13 cellular contexts compared by ENCODE assay signal in the genomic region with DNA sequence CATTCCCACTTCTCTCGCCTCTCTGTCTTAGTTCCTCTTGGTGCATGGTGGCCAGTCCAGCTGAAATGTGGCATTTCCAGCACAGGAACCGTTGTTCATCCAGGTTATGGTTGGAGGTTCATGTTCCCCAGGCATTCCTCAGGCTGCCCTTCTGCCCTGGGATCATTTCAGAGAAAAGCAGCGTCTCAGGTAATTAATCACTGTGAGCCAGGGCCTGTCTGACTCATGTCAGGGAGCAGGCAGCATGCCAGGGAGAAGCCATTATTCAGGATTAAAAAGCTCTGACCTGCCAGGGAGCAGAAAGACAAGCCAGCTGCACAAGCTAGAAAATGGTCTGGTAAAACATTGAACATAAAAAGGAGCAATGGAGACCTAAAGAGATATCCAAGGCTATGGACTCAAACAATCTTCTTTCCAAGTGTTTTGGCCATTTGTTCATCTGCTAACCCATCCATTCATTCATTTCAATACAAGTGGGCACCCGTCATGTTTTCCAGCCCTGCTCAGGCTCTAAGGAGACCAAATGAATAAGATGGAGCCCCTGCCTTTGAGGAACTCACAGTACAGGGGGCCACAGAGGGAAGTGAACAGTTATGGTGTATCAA.
A peak's percentile ranks its signal among the peaks of the same experiment; 100 is the strongest.
DNase-seq lines count a peak whose midpoint lies in the region; ATAC-seq and TF ChIP-seq lines count a peak whose summit lies in the region.
"Had no signal": no experiment of that assay in that cellular context is flagged by ENCODE, and none has a peak within 500 bp of the region (broad histone marks: within the 10 kb centered on the region; RNA-seq: fewer than 3 reads in every experiment).

No MANE protein-coding gene starts in this region.

- in situ Hi-C loops in ACHN (cut with HindIII; ENCODE audit: low pct_ligation_motif_present, low pct_unique_long_range_greater_than_20kb, low sequenced_read_pairs), result no loop called here

- H3K27me3 Mint-ChIP-seq in natural killer cell treated with Interleukin-12 subunit alpha and Interleukin-12 subunit beta and Interleukin-15 and Interleukin-18, amount 100 ng/mL, for 72 hours, result peaks cover 19 to 22% of the 10 kb centered on the region in 2 donors
- peaks cover 0 to 2% (median 1%) of the 10 kb centered on the region in 3 donors for H3K27me3 Mint-ChIP-seq in immature natural killer cell (ENCODE audit: low read depth in 3 of 3)
- H3K27me3 Mint-ChIP-seq in WTC11 (ENCODE audit: low read depth), result no peaks in the 10 kb centered on the region; the same call in none of the 2 replicates
- H3K27me3 Mint-ChIP-seq: activated B cell treated with CpG ODN at 0.5 μM for 24 hours had no signal

- no peaks in the 10 kb centered on the region for H4K20me1 ChIP-seq in HCT116 (ENCODE audit: insufficient read depth)
- H4K20me1 ChIP-seq: BLaER1 had no signal

- intact Hi-C loops in HCT116 (cut with micrococcal nuclease), result loop anchor here (5.0 kb wide), 1 partner anchor 240 kb away; the partner anchor contains the start of gene DRD1
- intact Hi-C loops in left lung (cut with DNase I), result no loop called here

- H3K9me2 ChIP-seq in HCT116 (ENCODE audit: insufficient read depth), result no peaks in the 10 kb centered on the region

- H3K36me3 ChIP-seq in HCT116 (ENCODE audit: control insufficient read depth in 1 of 2, insufficient read depth in 2 of 2, low read length in 2 of 2) (no peaks in the 10 kb centered on the region), left lung (no peaks in the 10 kb centered on the region)
- H3K36me3 ChIP-seq: BLaER1, right lobe of liver, transverse colon had no signal

- TF ChIP-seq CTCF in HCT116 (IDR thresholded peaks at IDR 0.05 in 2 of 3, conservative IDR thresholded peaks at IDR 0.05 in 1 of 3; ENCODE audit: borderline replicate concordance in 1 of 3, insufficient read depth in 1 of 3, low read depth in 2 of 3, low read length in 2 of 3) (no peak), epithelial cell of proximal tubule (conservative IDR thresholded peaks at IDR 0.05; ENCODE audit: low read depth, low read length) (no peak), left lung (IDR thresholded peaks at IDR 0.05) (no peak), WTC11 (IDR thresholded peaks at IDR 0.05) (no peak)

- H3K9me3 ChIP-seq in HCT116 (ENCODE audit: control insufficient read depth in 1 of 2, insufficient read depth in 1 of 2, low read depth in 1 of 2, low read length in 2 of 2), result no peaks in the 10 kb centered on the region
- no peaks in the 10 kb centered on the region for H3K9me3 ChIP-seq in left lung
- H3K9me3 ChIP-seq: BLaER1, right lobe of liver, transverse colon had no signal

- POLR2A ChIA-PET in HCT116 (lab: Charles Lee) (no interaction called here), WTC11 (lab: Charles Lee) (no interaction called here)

- BruUV-seq in HCT116 (replicated peaks; lab: Mats Ljungman, UMichigan), result no TSS peak

- TF ChIP-seq POLR2A in HCT116 (IDR thresholded peaks at IDR 0.05; ENCODE audit: borderline replicate concordance, extremely low read depth, insufficient read depth, insufficient read length), result no peak

- H3K79me2 ChIP-seq in HCT116 (ENCODE audit: insufficient read depth, low read length), result no peaks in the 10 kb centered on the region

- CTCF ChIA-PET in HCT116 (lab: Charles Lee) (no interaction called here), WTC11 (lab: Charles Lee) (no interaction called here)

- H3K4me2 ChIP-seq in HCT116 (ENCODE audit: low read length), result peak overlapping the region; percentile 59
- H3K4me2 ChIP-seq: BLaER1 had no signal

- ATAC-seq in HCT116 (peak; percentile 86), left lung (no peak), WTC11 (no peak)
- ATAC-seq in natural killer cell treated with Interleukin-12 subunit alpha and Interleukin-12 subunit beta and Interleukin-15 and Interleukin-18, amount 100 ng/mL, for 72 hours, result no peak
- ATAC-seq: right lobe of liver had no signal

- H2AFZ ChIP-seq in HCT116 (ENCODE audit: low read depth, low read length, poor library complexity, severe bottlenecking), result no peak overlapping the region

- no peak overlapping the region for H3K9ac ChIP-seq in HCT116 (ENCODE audit: low read length)
- H3K9ac ChIP-seq: BLaER1 had no signal

- TF ChIP-seq RAD21 in HCT116 (IDR thresholded peaks at IDR 0.05; ENCODE audit: low read depth), result no peak

- RAD21 ChIA-PET in HCT116 (lab: Charles Lee; ENCODE audit: low non-redundant PET in 1 of 2, low total read pairs in 2 of 2, uncharacterized antibody in 2 of 2, unreplicated experiment in 2 of 2), result no interaction called here

- H3K27me3 ChIP-seq in HCT116 (ENCODE audit: insufficient read depth, low read length) (peaks cover 23% of the 10 kb centered on the region; the same call in 1 of the 2 replicates), left lung (peaks cover 0 to 15% of the 10 kb centered on the region in 2 donors)
- H3K27me3 ChIP-seq: BLaER1, right lobe of liver, transverse colon had no signal

- no peaks in the 10 kb centered on the region for H3K4me1 Mint-ChIP-seq in natural killer cell treated with Interleukin-12 subunit alpha and Interleukin-12 subunit beta and Interleukin-15 and Interleukin-18, amount 100 ng/mL, for 72 hours (ENCODE audit: low read depth in 2 of 2)
- no peaks in the 10 kb centered on the region for H3K4me1 Mint-ChIP-seq in immature natural killer cell
- peaks cover 6% of the 10 kb centered on the region for H3K4me1 Mint-ChIP-seq in WTC11
- H3K4me1 Mint-ChIP-seq: activated B cell treated with CpG ODN at 0.5 μM for 24 hours had no signal

- H3K27ac ChIP-seq in HCT116 (ENCODE audit: low read depth, low read length) (peak overlapping the region; percentile 35; the same call in 1 of the 2 replicates), left lung (no peak overlapping the region)
- H3K27ac ChIP-seq: BLaER1, right lobe of liver, transverse colon had no signal

- H3K4me3 ChIP-seq in HCT116 (replicated peaks in 1 of 2; ENCODE audit: low read depth in 1 of 2, low read length in 2 of 2) (no peak overlapping the region), epithelial cell of proximal tubule (ENCODE audit: low read depth, low read length) (no peak overlapping the region), left lung (no peak overlapping the region)
- H3K4me3 ChIP-seq: BLaER1, right lobe of liver, transverse colon had no signal

- no peaks in the 10 kb centered on the region for H3K9me3 Mint-ChIP-seq in natural killer cell treated with Interleukin-12 subunit alpha and Interleukin-12 subunit beta and Interleukin-15 and Interleukin-18, amount 100 ng/mL, for 72 hours
- no peaks in the 10 kb centered on the region for H3K9me3 Mint-ChIP-seq in immature natural killer cell
- no peaks in the 10 kb centered on the region for H3K9me3 Mint-ChIP-seq in WTC11
- H3K9me3 Mint-ChIP-seq: activated B cell treated with CpG ODN at 0.5 μM for 24 hours; activated T-cell treated with anti-CD3 and anti-CD28 coated beads, Interleukin-2, amount 50 U/mL, for 24 hours had no signal

- DNase-seq in ACHN, result peak; percentile 79
- DNase-seq in HCT116 (ENCODE audit: low read depth, low spot score), result peak; percentile 47
- DNase-seq in NCI-H69 (lab: John Stamatoyannopoulos, UW), result peak; percentile 16
- DNase-seq in epithelial cell of proximal tubule (ENCODE audit: low read depth), result peak; percentile 29
- no peak for DNase-seq in natural killer cell treated with Interleukin-12 subunit alpha and Interleukin-12 subunit beta and Interleukin-15 and Interleukin-18, amount 100 ng/mL, for 72 hours (ENCODE audit: low spot score)
- no peak for DNase-seq in immature natural killer cell
- DNase-seq in left lung, result no peak
- no peak for DNase-seq in WTC11 (ENCODE audit: low spot score)
- DNase-seq: activated B cell treated with CpG ODN at 0.5 μM for 24 hours; activated T-cell treated with anti-CD3 and anti-CD28 coated beads, Interleukin-2, amount 50 U/mL, for 24 hours; right lobe of liver; transverse colon had no signal

- peaks cover 20 to 38% of the 10 kb centered on the region in 2 experiments for H3K4me1 ChIP-seq in HCT116 (ENCODE audit: control insufficient read depth in 1 of 2, insufficient read depth in 2 of 2, low read length in 2 of 2)
- no peaks in the 10 kb centered on the region for H3K4me1 ChIP-seq in left lung
- H3K4me1 ChIP-seq: BLaER1, right lobe of liver, transverse colon had no signal

- H3K27ac Mint-ChIP-seq in natural killer cell treated with Interleukin-12 subunit alpha and Interleukin-12 subunit beta and Interleukin-15 and Interleukin-18, amount 100 ng/mL, for 72 hours, result no peak overlapping the region
- H3K27ac Mint-ChIP-seq in immature natural killer cell, result no peak overlapping the region
- no peak overlapping the region for H3K27ac Mint-ChIP-seq in WTC11
- H3K27ac Mint-ChIP-seq: activated B cell treated with CpG ODN at 0.5 μM for 24 hours; activated T-cell treated with anti-CD3 and anti-CD28 coated beads, Interleukin-2, amount 50 U/mL, for 24 hours had no signal

- H3K36me3 Mint-ChIP-seq in natural killer cell treated with Interleukin-12 subunit alpha and Interleukin-12 subunit beta and Interleukin-15 and Interleukin-18, amount 100 ng/mL, for 72 hours, result no peaks in the 10 kb centered on the region
- H3K36me3 Mint-ChIP-seq in immature natural killer cell (no peaks in the 10 kb centered on the region), WTC11 (no peaks in the 10 kb centered on the region)

- H3K4me3 Mint-ChIP-seq in natural killer cell treated with Interleukin-12 subunit alpha and Interleukin-12 subunit beta and Interleukin-15 and Interleukin-18, amount 100 ng/mL, for 72 hours, result no peak overlapping the region
- H3K4me3 Mint-ChIP-seq in immature natural killer cell (no peak overlapping the region), WTC11 (no peak overlapping the region)
- H3K4me3 Mint-ChIP-seq: activated B cell treated with CpG ODN at 0.5 μM for 24 hours; activated T-cell treated with anti-CD3 and anti-CD28 coated beads, Interleukin-2, amount 50 U/mL, for 24 hours had no signal

TF ChIP-seq in HCT116, 20 proteins besides CTCF, POLR2A, EP300 and RAD21 (continues in another document):
- TF ChIP-seq EZH2phosphoT487 (IDR thresholded peaks at IDR 0.05; ENCODE audit: borderline replicate concordance), result no peak

TF ChIP-seq in WTC11, 78 proteins besides CTCF, POLR2A, EP300 and RAD21 (continues in another document):
- TF ChIP-seq, protein P1, sequence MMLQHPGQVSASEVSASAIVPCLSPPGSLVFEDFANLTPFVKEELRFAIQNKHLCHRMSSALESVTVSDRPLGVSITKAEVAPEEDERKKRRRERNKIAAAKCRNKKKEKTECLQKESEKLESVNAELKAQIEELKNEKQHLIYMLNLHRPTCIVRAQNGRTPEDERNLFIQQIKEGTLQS (CRISPR knock-in tag; conservative IDR thresholded peaks at IDR 0.05), result no peak

Comparison
In these comparisons a context has a peak if more than half of its experiments do, and no peak if none do; other contexts are left out.
1. DNase-seq: peak in ACHN (single experiment), HCT116 (single experiment), NCI-H69 (single experiment) and epithelial cell of proximal tubule (single experiment); none in natural killer cell treated with Interleukin-12 subunit alpha and Interleukin-12 subunit beta and Interleukin-15 and Interleukin-18, amount 100 ng/mL, for 72 hours (single experiment), immature natural killer cell (0 of 3), left lung (0 of 2) and WTC11 (single experiment).